In the genomic region with DNA sequence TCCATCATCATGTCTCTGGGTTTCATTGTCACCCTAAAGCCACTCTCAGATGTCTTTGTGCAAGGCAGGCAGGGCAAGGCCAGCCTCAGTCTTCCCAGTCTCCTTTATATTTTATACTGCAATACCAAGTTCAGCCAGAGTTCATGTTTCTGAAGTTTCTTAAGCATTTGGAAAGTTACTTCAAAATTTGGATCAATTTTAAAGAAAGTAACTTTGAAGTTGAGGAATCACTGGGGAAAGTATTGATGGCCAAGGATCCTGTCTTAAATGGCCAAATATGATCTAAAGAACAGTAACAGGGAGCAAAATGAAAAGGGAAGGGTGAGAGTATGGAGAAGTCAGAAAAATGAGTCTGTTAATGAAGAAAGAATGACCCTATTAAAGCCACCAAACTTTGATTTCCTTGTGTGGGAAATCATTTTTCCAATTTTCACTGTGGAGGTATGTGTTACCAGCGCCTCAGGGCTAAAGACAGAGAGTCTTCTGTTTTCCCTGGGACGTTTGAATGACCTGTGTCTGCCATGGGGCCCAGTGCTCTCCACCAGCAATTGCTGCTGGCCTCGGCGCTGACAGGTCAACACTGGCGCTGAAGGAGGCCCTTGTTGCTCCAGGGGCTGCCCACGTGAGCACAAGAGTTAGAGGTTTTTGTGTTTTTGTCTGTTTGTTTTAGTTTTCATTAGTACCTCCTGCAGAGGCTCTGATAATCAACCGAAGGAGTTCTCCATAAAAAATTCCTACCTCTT, we compare ENCODE assay signal across 24 cellular contexts.
A peak's percentile ranks its signal among the peaks of the same experiment; 100 is the strongest.
DNase-seq lines count a peak whose midpoint lies in the region; ATAC-seq and TF ChIP-seq lines count a peak whose summit lies in the region.
"Had no signal": no experiment of that assay in that cellular context is flagged by ENCODE, and none has a peak within 500 bp of the region (broad histone marks: within the 10 kb centered on the region; RNA-seq: fewer than 3 reads in every experiment).

No MANE protein-coding gene starts in this region.

- peak overlapping the region; percentile 3 for H3K4me3 Mint-ChIP-seq in nephron progenitor cell
- H3K4me3 Mint-ChIP-seq: activated naive CD4-positive, alpha-beta T cell treated with anti-CD3 and anti-CD28 coated beads, Interleukin-2, amount 10 ng/mL, durations not matched to agents 7 days and 5 days; CD4-positive, CD25-positive, alpha-beta regulatory T cell; WTC11 had no signal

- H3K79me2 ChIP-seq in hepatocyte = no peaks in the 10 kb centered on the region

- H3K27me3 ChIP-seq in hepatocyte = no peaks in the 10 kb centered on the region
- H3K27me3 ChIP-seq: cardiac muscle cell, testis had no signal

- no peaks in the 10 kb centered on the region for H3K36me3 ChIP-seq in hepatocyte (replicated peaks; ENCODE audit: insufficient read depth, low read depth)

- no peak overlapping the region for H3K4me2 ChIP-seq in hepatocyte
- H3K4me2 ChIP-seq: PC-9 had no signal

- H3K27ac Mint-ChIP-seq in nephron progenitor cell = peak overlapping the region; percentile 63
- H3K27ac Mint-ChIP-seq: activated naive CD4-positive, alpha-beta T cell treated with anti-CD3 and anti-CD28 coated beads, Interleukin-2, amount 10 ng/mL, durations not matched to agents 7 days and 5 days; CD4-positive, CD25-positive, alpha-beta regulatory T cell; WTC11 had no signal

- peaks cover 50% of the 10 kb centered on the region for H3K36me3 Mint-ChIP-seq in nephron progenitor cell (ENCODE audit: low read depth)
- H3K36me3 Mint-ChIP-seq: activated naive CD4-positive, alpha-beta T cell treated with anti-CD3 and anti-CD28 coated beads, Interleukin-2, amount 10 ng/mL, durations not matched to agents 7 days and 5 days; CD4-positive, CD25-positive, alpha-beta regulatory T cell had no signal

- H3K9me3 ChIP-seq in hepatocyte (ENCODE audit: low read depth) = no peaks in the 10 kb centered on the region
- H3K9me3 ChIP-seq: testis had no signal

- peaks cover 34% of the 10 kb centered on the region for H3K4me1 Mint-ChIP-seq in nephron progenitor cell
- H3K4me1 Mint-ChIP-seq: activated naive CD4-positive, alpha-beta T cell treated with anti-CD3 and anti-CD28 coated beads, Interleukin-2, amount 10 ng/mL, durations not matched to agents 7 days and 5 days; CD4-positive, CD25-positive, alpha-beta regulatory T cell had no signal

- peak; percentile 69 for DNase-seq in COLO829 (ENCODE audit: low spot score)
- peak; percentile 75 for DNase-seq in M059J (ENCODE audit: low read depth)
- DNase-seq in choroid plexus epithelial cell (ENCODE audit: low read depth) = peak; percentile 62
- DNase-seq in nephron progenitor cell = no peak
- DNase-seq in activated CD4-positive, CD25-positive, alpha-beta regulatory T cell treated with anti-CD3 and anti-CD28 coated beads, Interleukin-2, amount 50 U/mL, for 72 hours = no peak
- no peak for DNase-seq in hepatocyte (ENCODE audit: low spot score)
- DNase-seq: activated CD4-positive, alpha-beta T cell treated with anti-CD3 and anti-CD28 coated beads, Interleukin-2, amount 50 U/mL, for 4 hours; activated naive CD4-positive, alpha-beta T cell treated with anti-CD3 and anti-CD28 coated beads, Interleukin-2, amount 10 ng/mL, durations not matched to agents 7 days and 5 days; amygdala; CD4-positive, CD25-positive, alpha-beta regulatory T cell; Kasumi-1; mesenchymal stem cell; NCI-H1092; NCI-H187; NCI-H2171; NCI-H510A treated with DMSO at 0.1 percent for 48 hours; PC-9; SHP77; stimulated activated naive CD4-positive, alpha-beta T cell treated with Interleukin-2 at 50 U/mL for 16 hours; testis had no signal

- TF ChIP-seq CTCF in choroid plexus epithelial cell (conservative IDR thresholded peaks at IDR 0.05; ENCODE audit: low read depth, low read length) (peak; percentile 17), nephron progenitor cell (IDR thresholded peaks at IDR 0.05) (no peak), hepatocyte (IDR thresholded peaks at IDR 0.05; ENCODE audit: poor library complexity) (no peak)

- no peaks in the 10 kb centered on the region for H3K4me1 ChIP-seq in hepatocyte (ENCODE audit: insufficient read depth)

- ATAC-seq in GM18861 (IDR thresholded peaks at IDR 0.05; ENCODE audit: unreplicated experiment) = no peak
- no peak for ATAC-seq in GM21390 (IDR thresholded peaks at IDR 0.05; ENCODE audit: unreplicated experiment)
- ATAC-seq: WTC11 had no signal

- H3K27me3 Mint-ChIP-seq in nephron progenitor cell (ENCODE audit: low read depth, poor library complexity) = no peaks in the 10 kb centered on the region
- H3K27me3 Mint-ChIP-seq: activated naive CD4-positive, alpha-beta T cell treated with anti-CD3 and anti-CD28 coated beads, Interleukin-2, amount 10 ng/mL, durations not matched to agents 7 days and 5 days had no signal

- no peak overlapping the region for H3K27ac ChIP-seq in hepatocyte
- H3K27ac ChIP-seq: cardiac muscle cell, PC-9 had no signal

- no peaks in the 10 kb centered on the region for H3K9me3 Mint-ChIP-seq in nephron progenitor cell
- H3K9me3 Mint-ChIP-seq: activated naive CD4-positive, alpha-beta T cell treated with anti-CD3 and anti-CD28 coated beads, Interleukin-2, amount 10 ng/mL, durations not matched to agents 7 days and 5 days; CD4-positive, CD25-positive, alpha-beta regulatory T cell; WTC11 had no signal

- H3K4me3 ChIP-seq in choroid plexus epithelial cell (ENCODE audit: low read depth, low read length) = no peak overlapping the region
- H3K4me3 ChIP-seq in hepatocyte = no peak overlapping the region
- H3K4me3 ChIP-seq: cardiac muscle cell, PC-9, testis had no signal

- no peak overlapping the region for H2AFZ ChIP-seq in hepatocyte
- H2AFZ ChIP-seq: PC-9 had no signal

- H3K9me2 ChIP-seq in hepatocyte (replicated peaks; ENCODE audit: insufficient read depth) = no peaks in the 10 kb centered on the region

- H4K20me1 ChIP-seq in hepatocyte (ENCODE audit: insufficient read depth, poor library complexity, severe bottlenecking) = no peaks in the 10 kb centered on the region

- WGBS in hepatocyte (ENCODE audit: low lambda C conversion rate, missing lambda C conversion rate) = 61% methylated on average over 7 of the region's 7 CpGs

Comparison
In these comparisons a context has a peak if more than half of its experiments do, and no peak if none do; other contexts are left out.
1. DNase-seq: peak in COLO829 (single experiment), M059J (single experiment) and choroid plexus epithelial cell (single experiment); none in nephron progenitor cell (single experiment), activated CD4-positive, CD25-positive, alpha-beta regulatory T cell treated with anti-CD3 and anti-CD28 coated beads, Interleukin-2, amount 50 U/mL, for 72 hours (single experiment) and hepatocyte (single experiment).